In the genomic region with DNA sequence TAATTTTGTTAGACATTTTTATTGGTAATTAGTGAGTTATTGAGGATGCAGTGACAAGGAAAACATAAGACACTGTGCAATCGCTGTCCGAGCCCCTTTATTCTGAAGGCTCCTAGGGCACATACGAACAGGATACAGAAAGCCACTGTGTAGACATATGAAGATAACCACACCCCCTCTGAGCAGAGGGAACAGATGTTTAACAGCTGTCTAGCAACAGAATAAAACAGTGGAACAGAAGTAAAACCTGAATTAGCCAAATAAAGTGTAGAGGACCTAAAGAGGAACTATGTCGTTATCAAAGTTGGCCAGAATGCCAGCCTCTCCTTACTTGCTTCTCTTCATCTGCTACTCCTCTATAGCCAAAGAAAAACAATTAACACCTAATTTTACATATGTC, we compare ENCODE assay signal across 8 cellular contexts. TPM values are rescaled to one million over a fixed set of nuclear protein-coding genes. Genes with fewer than 3 reads are reported as not detected.
DNase-seq lines count a peak whose midpoint lies in the region; ATAC-seq, FAIRE-seq and TF ChIP-seq lines count a peak whose summit lies in the region.

No MANE protein-coding gene starts in this region.

- no peak for DNase-seq in right lobe of liver
- DNase-seq in HepG2 (ENCODE audit: low spot score), result no peak
- DNase-seq in effector memory CD8-positive, alpha-beta T cell, result no peak
- DNase-seq in pancreas, result no peak
- DNase-seq in cerebellum (ENCODE audit: low spot score), result no peak
- DNase-seq in HAP-1 (ENCODE audit: low spot score in 2 of 2), result no peak

- no peaks in the 10 kb centered on the region for H3K4me1 ChIP-seq in right lobe of liver
- no peaks in the 10 kb centered on the region for H3K4me1 ChIP-seq in HepG2 (ENCODE audit: insufficient read depth, low read length)
- H3K4me1 ChIP-seq in pancreas, result peaks cover 0 to 5% (median 0%) of the 10 kb centered on the region in 3 donors
- peaks cover 15% of the 10 kb centered on the region for H3K4me1 ChIP-seq in HAP-1

- no peaks in the 10 kb centered on the region for H3K27me3 Mint-ChIP-seq in effector memory CD8-positive, alpha-beta T cell

- H3K4me3 Mint-ChIP-seq in effector memory CD8-positive, alpha-beta T cell, result peak overlapping the region in 1 of 2 donors; percentile 14

- WGBS in right lobe of liver (ENCODE audit: insufficient coverage, low coverage, low lambda C conversion rate, missing lambda C conversion rate), result 28% methylated on average over 4 of the region's 4 CpGs
- WGBS in HepG2 (ENCODE audit: low lambda C conversion rate), result 81% methylated on average over 4 of the region's 4 CpGs
- 55 to 71% methylated on average over 4 of the region's 4 CpGs for WGBS in pancreas, 2 donors

- TF ChIP-seq CTCF in right lobe of liver (IDR thresholded peaks at IDR 0.05) (no peak), HepG2 (CRISPR knock-in tag; IDR thresholded peaks at IDR 0.05) (no peak), pancreas (IDR thresholded peaks at IDR 0.05) (no peak)

- H3K4me1 Mint-ChIP-seq in effector memory CD8-positive, alpha-beta T cell (ENCODE audit: low read depth in 2 of 2), result peaks cover 25 to 40% of the 10 kb centered on the region in 2 donors

- POLR2A ChIA-PET in HepG2 (lab: Yijun Ruan, JAX), result no interaction called here

- FAIRE-seq in HepG2 (lab: Jason Lieb, UNC), result no peak
- FAIRE-seq in pancreas (lab: Jason Lieb, UNC), result no peak

- peaks cover 9% of the 10 kb centered on the region for H3K36me3 Mint-ChIP-seq in effector memory CD8-positive, alpha-beta T cell (ENCODE audit: insufficient read depth)

- TF ChIP-seq EP300 in HepG2 (IDR thresholded peaks at IDR 0.05; ENCODE audit: low read depth in 2 of 2, low read length in 2 of 2) (no peak), HepG2 (CRISPR knock-in tag; IDR thresholded peaks at IDR 0.05; ENCODE audit: borderline replicate concordance) (no peak)

- no peak overlapping the region for H3K27ac ChIP-seq in right lobe of liver
- no peak overlapping the region for H3K27ac ChIP-seq in HepG2 (ENCODE audit: extremely low read length, insufficient read depth, low read length)
- H3K27ac ChIP-seq in pancreas, result no peak overlapping the region

- H3K27me3 ChIP-seq in right lobe of liver (no peaks in the 10 kb centered on the region), HepG2 (ENCODE audit: control insufficient read depth in 1 of 2, insufficient read depth in 2 of 2, low read length in 2 of 2) (peaks cover 4 to 32% of the 10 kb centered on the region in 2 experiments; a peak in 4 of 5 replicates), pancreas (no peaks in the 10 kb centered on the region), HAP-1 (ENCODE audit: low read depth) (no peaks in the 10 kb centered on the region)

- no peak overlapping the region for H3K4me2 ChIP-seq in HepG2 (ENCODE audit: low read depth, low read length)

- ATAC-seq in right lobe of liver (peak; percentile 29 to 44 (median 42)), HepG2 (no peak), HG03565 (IDR thresholded peaks at IDR 0.05; ENCODE audit: unreplicated experiment) (peak; percentile 70), pancreas (peak in 3 of 4 donors; percentile 42 to 59 (median 56)), HG02970 (IDR thresholded peaks at IDR 0.05; ENCODE audit: low FRiP score, unreplicated experiment) (no peak)
- peak; percentile 90 for ATAC-seq in effector memory CD8-positive, alpha-beta T cell (replicated peaks)

- CTCF ChIA-PET in HepG2 (lab: Yijun Ruan, JAX; ENCODE audit: low intra/inter-chr PET ratio, low total read pairs), result no interaction called here

- no peaks in the 10 kb centered on the region for H3K79me2 ChIP-seq in HepG2 (ENCODE audit: insufficient read depth, low read length)

- no peaks in the 10 kb centered on the region for H3K9me3 ChIP-seq in right lobe of liver
- no peaks in the 10 kb centered on the region for H3K9me3 ChIP-seq in HepG2 (ENCODE audit: low read length)
- H3K9me3 ChIP-seq in pancreas, result no peaks in the 10 kb centered on the region
- H3K9me3 ChIP-seq in HAP-1, result no peaks in the 10 kb centered on the region

- no TSS peak for BruUV-seq in HepG2 (replicated peaks; lab: Mats Ljungman, UMichigan)

- H3K4me3 ChIP-seq in right lobe of liver, result no peak overlapping the region
- no peak overlapping the region for H3K4me3 ChIP-seq in HepG2 (replicated peaks in 1 of 3; ENCODE audit: insufficient read depth in 1 of 3, low read depth in 2 of 3, low read length in 3 of 3)
- H3K4me3 ChIP-seq in pancreas, result no peak overlapping the region
- H3K4me3 ChIP-seq in HAP-1, result no peak overlapping the region

- no peak for TF ChIP-seq POLR2A in right lobe of liver (IDR thresholded peaks at IDR 0.05)
- no peak for TF ChIP-seq POLR2A in HepG2 (IDR thresholded peaks at IDR 0.05; ENCODE audit: insufficient read depth in 1 of 2, low read depth in 2 of 2, low read length in 2 of 2)

- H2AFZ ChIP-seq in HepG2 (ENCODE audit: low read length), result no peak overlapping the region

- TF ChIP-seq RAD21 in HepG2 (CRISPR knock-in tag; IDR thresholded peaks at IDR 0.05), result no peak

- in situ Hi-C loops in HepG2 (cut with HindIII; ENCODE audit: extremely low pct_ligation_motif_present, low pct_unique_long_range_greater_than_20kb), result no loop called here
- in situ Hi-C loops in HAP-1 (cut with MboI; ENCODE audit: low sequenced_read_pairs), result no loop called here

- no peak overlapping the region for H3K9ac ChIP-seq in HepG2 (ENCODE audit: insufficient read depth, low read depth, low read length)

- no peaks in the 10 kb centered on the region for H3K9me3 Mint-ChIP-seq in effector memory CD8-positive, alpha-beta T cell

- H3K27ac Mint-ChIP-seq in effector memory CD8-positive, alpha-beta T cell, result peak overlapping the region in 1 of 2 donors; percentile 5

- H3K36me3 ChIP-seq in right lobe of liver (no peaks in the 10 kb centered on the region), HepG2 (replicated peaks in 1 of 2; ENCODE audit: control insufficient read depth in 1 of 2, insufficient read depth in 2 of 2, low read length in 2 of 2) (no peaks in the 10 kb centered on the region), pancreas (no peaks in the 10 kb centered on the region), HAP-1 (replicated peaks) (no peaks in the 10 kb centered on the region)

- intact Hi-C loops in right lobe of liver (cut with DNase I), result no loop called here
- intact Hi-C loops in HepG2 (cut with micrococcal nuclease; ENCODE audit: unreplicated experiment), result no loop called here
- intact Hi-C loops in pancreas (cut with DNase I), result no loop called here

- peaks cover 11% of the 10 kb centered on the region; the same call in 1 of the 2 replicates for H4K20me1 ChIP-seq in HepG2 (ENCODE audit: insufficient read depth, low read length)

TF ChIP-seq in HepG2, 621 proteins besides CTCF, POLR2A, EP300 and RAD21:
- TF ChIP-seq, protein P1, sequence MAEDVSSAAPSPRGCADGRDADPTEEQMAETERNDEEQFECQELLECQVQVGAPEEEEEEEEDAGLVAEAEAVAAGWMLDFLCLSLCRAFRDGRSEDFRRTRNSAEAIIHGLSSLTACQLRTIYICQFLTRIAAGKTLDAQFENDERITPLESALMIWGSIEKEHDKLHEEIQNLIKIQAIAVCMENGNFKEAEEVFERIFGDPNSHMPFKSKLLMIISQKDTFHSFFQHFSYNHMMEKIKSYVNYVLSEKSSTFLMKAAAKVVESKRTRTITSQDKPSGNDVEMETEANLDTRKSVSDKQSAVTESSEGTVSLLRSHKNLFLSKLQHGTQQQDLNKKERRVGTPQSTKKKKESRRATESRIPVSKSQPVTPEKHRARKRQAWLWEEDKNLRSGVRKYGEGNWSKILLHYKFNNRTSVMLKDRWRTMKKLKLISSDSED (CRISPR knock-in tag; IDR thresholded peaks at IDR 0.05), result no peak

RNA-seq across cellular contexts. Expression of a gene that starts 43.6 kb away (rescaled TPM):
- total RNA-seq in right lobe of liver, result 1 to 10 TPM; 2.7 to 6.6 (median 4.1) TPM
- total RNA-seq in HepG2 (2016; rRNA removed; fragmentation: Illumina TruSeq; extraction: Trizol), result 2.8 and 3.8 TPM in 2 replicates
- total RNA-seq in HepG2 (2016; cell fraction: cytosol; rRNA removed; fragmentation: Illumina TruSeq; extraction: Trizol; ENCODE audit: low read depth), result 1.0 and 1.1 TPM in 2 replicates
- total RNA-seq in HepG2 (2016; cell fraction: insoluble cytoplasmic fraction; rRNA removed; fragmentation: Illumina TruSeq; extraction: Trizol), result 2.4 and 2.8 TPM in 2 replicates
- total RNA-seq in HepG2 (2016; cell fraction: membrane; rRNA removed; fragmentation: Illumina TruSeq; extraction: Trizol), result 1.7 and 2.4 TPM in 2 replicates
- total RNA-seq in HepG2 (2016; cell fraction: nucleus; rRNA removed; fragmentation: Illumina TruSeq; extraction: Trizol), result 3.0 and 3.4 TPM in 2 replicates
- 3.1 and 4.6 TPM in 2 replicates for polyA plus RNA-seq in HepG2 (2011; rRNA removed)
- polyA plus RNA-seq in HepG2 (2011; cell fraction: cytosol; rRNA removed), result 2.6 and 4.2 TPM in 2 replicates
- polyA plus RNA-seq in HepG2 (2011; cell fraction: nucleus; rRNA removed), result 8.7 and 13.2 TPM in 2 replicates
- 1.8 and 2.2 TPM in 2 replicates for polyA plus RNA-seq in HepG2 (2012)
- 0.34 and 0.46 TPM in 2 replicates for polyA plus RNA-seq in HepG2 (2016; cell fraction: cytosol; fragmentation: Illumina TruSeq; extraction: Trizol; ENCODE audit: low read depth)
- 2.3 and 2.5 TPM in 2 replicates for polyA plus RNA-seq in HepG2 (2016; cell fraction: insoluble cytoplasmic fraction; fragmentation: Illumina TruSeq; extraction: Trizol; ENCODE audit: low read depth)
- 1.4 and 1.8 TPM in 2 replicates for polyA plus RNA-seq in HepG2 (2016; cell fraction: membrane; fragmentation: Illumina TruSeq; extraction: Trizol; ENCODE audit: low read depth)
- polyA plus RNA-seq in HepG2 (2016; cell fraction: nucleus; fragmentation: Illumina TruSeq; extraction: Trizol; ENCODE audit: insufficient read depth, low read depth), result 5.6 and 6.5 TPM in 2 replicates
- polyA minus RNA-seq in HepG2 (2011; rRNA and poly(A)+ RNA removed; ENCODE audit: low replicate concordance), result 5.8 and 17.9 TPM in 2 replicates
- polyA minus RNA-seq in HepG2 (2011; cell fraction: cytosol; rRNA and poly(A)+ RNA removed), result 1.9 and 2.3 TPM in 2 replicates
- 2.4 and 3.0 TPM in 2 replicates for polyA minus RNA-seq in HepG2 (2011; cell fraction: nucleus; rRNA and poly(A)+ RNA removed)
- total RNA-seq in pancreas, result 10 to 100 TPM in 1 of 6 donors, 1 to 10 TPM in 5; 3.4 to 12.5 (median 4.5) TPM
- polyA plus RNA-seq in pancreas, result 1 to 10 TPM; 4.0 to 5.4 TPM
- total RNA-seq in cerebellum, result 30.1 TPM

Comparison
In these comparisons a context has a peak if more than half of its experiments do, and no peak if none do; other contexts are left out.
1. ATAC-seq: peak in right lobe of liver (4 of 4), HG03565 (single experiment), effector memory CD8-positive, alpha-beta T cell (single experiment) and pancreas (3 of 4); none in HepG2 (single experiment) and HG02970 (single experiment).